In genomic region chr6:148440877-148441453, GRCh38 we compare ENCODE assay signal across 8 cellular contexts.
DNase-seq lines count a peak whose midpoint lies in the region; ATAC-seq and TF ChIP-seq lines count a peak whose summit lies in the region.

No MANE protein-coding gene starts in this region.

- no peak overlapping the region for H3K9ac ChIP-seq in parathyroid adenoma

- H3K27me3 ChIP-seq in PC-9 (ENCODE audit: insufficient read depth, low read depth): no peaks in the 10 kb centered on the region
- H3K27me3 ChIP-seq in parathyroid adenoma (ENCODE audit: control insufficient read depth, insufficient read depth, low read length): no peaks in the 10 kb centered on the region

- CTCF ChIA-PET in PC-9 (lab: Charles Lee): no interaction called here

- no peaks in the 10 kb centered on the region for H4K20me1 ChIP-seq in PC-9 (ENCODE audit: insufficient read depth)

- intact Hi-C loops in PC-9 (cut with micrococcal nuclease; ENCODE audit: unreplicated experiment): loop anchor here (1.0 kb wide), 3 partner anchors 35 to 250 kb away; no protein-coding TSS in a partner anchor

- H3K4me2 ChIP-seq in PC-9: peak overlapping the region; percentile 57
- H3K4me2 ChIP-seq in parathyroid adenoma (ENCODE audit: low read length): no peak overlapping the region

- TF ChIP-seq CTCF in PC-9 (conservative IDR thresholded peaks at IDR 0.05) (no peak), parathyroid adenoma (IDR thresholded peaks at IDR 0.05) (no peak)

- H3K9me2 ChIP-seq in PC-9 (ENCODE audit: insufficient read depth): no peaks in the 10 kb centered on the region

- H3K79me2 ChIP-seq in PC-9 (ENCODE audit: low read depth) (peaks cover 9% of the 10 kb centered on the region; the same call in 1 of the 2 replicates), parathyroid adenoma (no peaks in the 10 kb centered on the region)

- H2AFZ ChIP-seq in PC-9 (no peak overlapping the region), parathyroid adenoma (no peak overlapping the region)

- peak; percentile 83 for ATAC-seq in esophagus mucosa
- ATAC-seq in natural killer cell treated with Interleukin-12 subunit alpha and Interleukin-12 subunit beta and Interleukin-15 and Interleukin-18, amount 100 ng/mL, for 72 hours: no peak

- no peaks in the 10 kb centered on the region for H3K36me3 Mint-ChIP-seq in activated T-cell treated with anti-CD3 and anti-CD28 coated beads, Interleukin-2, amount 50 U/mL, for 24 hours (ENCODE audit: low read depth)
- H3K36me3 Mint-ChIP-seq in natural killer cell treated with Interleukin-12 subunit alpha and Interleukin-12 subunit beta and Interleukin-15 and Interleukin-18, amount 100 ng/mL, for 72 hours: no peaks in the 10 kb centered on the region

- peaks cover 54% of the 10 kb centered on the region for H3K27me3 Mint-ChIP-seq in activated T-cell treated with anti-CD3 and anti-CD28 coated beads, Interleukin-2, amount 50 U/mL, for 24 hours
- H3K27me3 Mint-ChIP-seq in natural killer cell treated with Interleukin-12 subunit alpha and Interleukin-12 subunit beta and Interleukin-15 and Interleukin-18, amount 100 ng/mL, for 72 hours: peaks cover 14 to 31% of the 10 kb centered on the region in 2 donors

- H3K36me3 ChIP-seq in PC-9 (ENCODE audit: low read depth) (no peaks in the 10 kb centered on the region), parathyroid adenoma (ENCODE audit: control insufficient read depth, insufficient read depth, low read length) (no peaks in the 10 kb centered on the region)

- H3K9me3 Mint-ChIP-seq in activated T-cell treated with anti-CD3 and anti-CD28 coated beads, Interleukin-2, amount 50 U/mL, for 24 hours: no peaks in the 10 kb centered on the region
- no peaks in the 10 kb centered on the region for H3K9me3 Mint-ChIP-seq in natural killer cell treated with Interleukin-12 subunit alpha and Interleukin-12 subunit beta and Interleukin-15 and Interleukin-18, amount 100 ng/mL, for 72 hours

- H3K4me3 ChIP-seq in PC-9 (no peak overlapping the region), parathyroid adenoma (ENCODE audit: low read depth, low read length) (no peak overlapping the region)

- H3K27ac Mint-ChIP-seq in activated T-cell treated with anti-CD3 and anti-CD28 coated beads, Interleukin-2, amount 50 U/mL, for 24 hours: no peak overlapping the region
- H3K27ac Mint-ChIP-seq in natural killer cell treated with Interleukin-12 subunit alpha and Interleukin-12 subunit beta and Interleukin-15 and Interleukin-18, amount 100 ng/mL, for 72 hours: no peak overlapping the region

- DNase-seq in Daoy (ENCODE audit: low read depth) (peak; percentile 93), PC-9 (peak; percentile 59 to 91), KG1 (lab: John Stamatoyannopoulos, UW) (no peak)
- no peak for DNase-seq in activated CD4-positive, alpha-beta T cell treated with anti-CD3 and anti-CD28 coated beads, Interleukin-2, amount 50 U/mL, for 48 hours
- no peak for DNase-seq in activated T-cell treated with anti-CD3 and anti-CD28 coated beads, Interleukin-2, amount 50 U/mL, for 24 hours
- no peak for DNase-seq in natural killer cell treated with Interleukin-12 subunit alpha and Interleukin-12 subunit beta and Interleukin-15 and Interleukin-18, amount 100 ng/mL, for 72 hours (ENCODE audit: low spot score)

- POLR2A ChIA-PET in PC-9 (lab: Charles Lee; ENCODE audit: unreplicated experiment): no interaction called here

- peaks cover 58% of the 10 kb centered on the region for H3K4me1 ChIP-seq in PC-9 (replicated peaks; ENCODE audit: insufficient read depth)
- no peaks in the 10 kb centered on the region for H3K4me1 ChIP-seq in parathyroid adenoma

- peak overlapping the region; percentile 85 for H3K27ac ChIP-seq in PC-9
- H3K27ac ChIP-seq in parathyroid adenoma: peak overlapping the region; percentile 33

- no TSS peak for BruUV-seq in PC-9 (replicated peaks; lab: Mats Ljungman, UMichigan)

- peaks cover 15% of the 10 kb centered on the region for H3K4me1 Mint-ChIP-seq in activated T-cell treated with anti-CD3 and anti-CD28 coated beads, Interleukin-2, amount 50 U/mL, for 24 hours (ENCODE audit: low read depth)
- no peaks in the 10 kb centered on the region for H3K4me1 Mint-ChIP-seq in natural killer cell treated with Interleukin-12 subunit alpha and Interleukin-12 subunit beta and Interleukin-15 and Interleukin-18, amount 100 ng/mL, for 72 hours (ENCODE audit: low read depth in 2 of 2)

- H3K4me3 Mint-ChIP-seq in activated T-cell treated with anti-CD3 and anti-CD28 coated beads, Interleukin-2, amount 50 U/mL, for 24 hours: no peak overlapping the region
- H3K4me3 Mint-ChIP-seq in natural killer cell treated with Interleukin-12 subunit alpha and Interleukin-12 subunit beta and Interleukin-15 and Interleukin-18, amount 100 ng/mL, for 72 hours: no peak overlapping the region

- no peaks in the 10 kb centered on the region; the same call in 1 of the 2 replicates for H3K9me3 ChIP-seq in PC-9 (ENCODE audit: insufficient read depth, low read depth)
- no peaks in the 10 kb centered on the region for H3K9me3 ChIP-seq in parathyroid adenoma (ENCODE audit: control insufficient read depth, low read length)

- peaks cover 40% of the 10 kb centered on the region for H3F3A ChIP-seq in PC-9 (ENCODE audit: insufficient read depth, low read depth)

Comparison
In these comparisons a context has a peak if more than half of its experiments do, and no peak if none do; other contexts are left out.
1. DNase-seq: peak in Daoy (single experiment) and PC-9 (2 of 2); none in KG1 (single experiment), activated CD4-positive, alpha-beta T cell treated with anti-CD3 and anti-CD28 coated beads, Interleukin-2, amount 50 U/mL, for 48 hours (0 of 2), activated T-cell treated with anti-CD3 and anti-CD28 coated beads, Interleukin-2, amount 50 U/mL, for 24 hours (single experiment) and natural killer cell treated with Interleukin-12 subunit alpha and Interleukin-12 subunit beta and Interleukin-15 and Interleukin-18, amount 100 ng/mL, for 72 hours (single experiment).